In the genomic region with DNA sequence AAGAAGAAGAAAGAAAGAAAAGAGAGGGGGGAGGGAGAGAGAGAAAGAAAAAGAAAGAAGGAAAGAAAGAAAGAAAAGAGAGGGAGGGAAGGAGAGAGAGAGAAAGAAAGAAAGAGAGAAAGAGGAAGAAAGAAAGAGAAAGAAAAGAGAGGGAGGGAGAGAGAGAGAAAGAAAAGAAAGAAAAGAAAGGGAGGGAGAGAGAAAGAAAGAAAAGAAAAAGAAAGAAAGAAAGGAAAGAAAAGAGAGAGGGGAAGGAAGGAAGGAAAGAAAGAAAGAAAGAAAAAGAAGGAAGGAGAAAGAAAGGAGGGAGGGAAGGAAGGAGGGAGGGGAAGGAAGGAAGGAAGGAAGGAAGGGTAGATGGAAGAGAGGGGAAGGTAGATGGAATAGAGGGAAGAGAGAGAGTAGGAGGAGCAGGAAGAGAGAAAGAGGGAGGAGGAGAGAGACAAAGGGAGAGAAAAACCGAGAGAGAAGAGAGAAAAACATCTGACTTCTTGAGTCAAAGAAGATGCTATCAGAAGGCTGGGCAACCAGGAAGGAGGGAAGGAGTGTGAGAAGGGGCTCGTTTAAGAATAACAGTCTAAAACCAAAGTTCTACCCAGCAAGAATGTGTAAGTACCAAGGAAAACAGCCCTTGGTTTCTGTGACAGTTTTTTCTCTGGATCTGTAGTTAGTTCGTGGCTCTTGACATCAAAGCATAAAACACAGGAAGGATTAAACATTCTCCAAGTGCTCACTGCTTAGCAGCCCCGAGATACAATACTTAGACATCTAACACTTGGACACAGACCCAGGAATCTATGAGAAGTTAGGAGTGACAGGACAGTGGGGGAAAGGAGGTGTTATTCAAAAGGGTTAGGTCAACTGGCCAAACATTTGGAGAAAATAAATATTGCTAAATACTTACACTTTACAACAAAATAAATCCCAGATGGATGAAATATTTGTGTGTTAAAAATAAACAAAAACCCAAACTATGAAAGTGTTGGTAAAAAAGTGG, we compare ENCODE assay signal across 2 cellular contexts.
A peak's percentile ranks its signal among the peaks of the same experiment; 100 is the strongest.
TF ChIP-seq lines count a peak whose summit lies in the region.

No MANE protein-coding gene starts in this region.

TF ChIP-seq in HEK293T, 16 proteins besides CTCF, POLR2A, EP300 and RAD21 (continued from another document):
- TF ChIP-seq, protein P1, sequence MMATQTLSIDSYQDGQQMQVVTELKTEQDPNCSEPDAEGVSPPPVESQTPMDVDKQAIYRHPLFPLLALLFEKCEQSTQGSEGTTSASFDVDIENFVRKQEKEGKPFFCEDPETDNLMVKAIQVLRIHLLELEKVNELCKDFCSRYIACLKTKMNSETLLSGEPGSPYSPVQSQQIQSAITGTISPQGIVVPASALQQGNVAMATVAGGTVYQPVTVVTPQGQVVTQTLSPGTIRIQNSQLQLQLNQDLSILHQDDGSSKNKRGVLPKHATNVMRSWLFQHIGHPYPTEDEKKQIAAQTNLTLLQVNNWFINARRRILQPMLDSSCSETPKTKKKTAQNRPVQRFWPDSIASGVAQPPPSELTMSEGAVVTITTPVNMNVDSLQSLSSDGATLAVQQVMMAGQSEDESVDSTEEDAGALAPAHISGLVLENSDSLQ (IDR thresholded peaks at IDR 0.05), result no peak

TF ChIP-seq in K562, 482 proteins besides CTCF, POLR2A, EP300 and RAD21 (continued from another document):
- TF ChIP-seq, protein P2, sequence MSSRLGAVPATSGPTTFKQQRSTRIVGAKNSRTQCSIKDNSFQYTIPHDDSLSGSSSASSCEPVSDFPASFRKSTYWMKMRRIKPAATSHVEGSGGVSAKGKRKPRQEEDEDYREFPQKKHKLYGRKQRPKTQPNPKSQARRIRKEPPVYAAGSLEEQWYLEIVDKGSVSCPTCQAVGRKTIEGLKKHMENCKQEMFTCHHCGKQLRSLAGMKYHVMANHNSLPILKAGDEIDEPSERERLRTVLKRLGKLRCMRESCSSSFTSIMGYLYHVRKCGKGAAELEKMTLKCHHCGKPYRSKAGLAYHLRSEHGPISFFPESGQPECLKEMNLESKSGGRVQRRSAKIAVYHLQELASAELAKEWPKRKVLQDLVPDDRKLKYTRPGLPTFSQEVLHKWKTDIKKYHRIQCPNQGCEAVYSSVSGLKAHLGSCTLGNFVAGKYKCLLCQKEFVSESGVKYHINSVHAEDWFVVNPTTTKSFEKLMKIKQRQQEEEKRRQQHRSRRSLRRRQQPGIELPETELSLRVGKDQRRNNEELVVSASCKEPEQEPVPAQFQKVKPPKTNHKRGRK (tag; IDR thresholded peaks at IDR 0.05), result peak; percentile 99
- TF ChIP-seq, protein P3, sequence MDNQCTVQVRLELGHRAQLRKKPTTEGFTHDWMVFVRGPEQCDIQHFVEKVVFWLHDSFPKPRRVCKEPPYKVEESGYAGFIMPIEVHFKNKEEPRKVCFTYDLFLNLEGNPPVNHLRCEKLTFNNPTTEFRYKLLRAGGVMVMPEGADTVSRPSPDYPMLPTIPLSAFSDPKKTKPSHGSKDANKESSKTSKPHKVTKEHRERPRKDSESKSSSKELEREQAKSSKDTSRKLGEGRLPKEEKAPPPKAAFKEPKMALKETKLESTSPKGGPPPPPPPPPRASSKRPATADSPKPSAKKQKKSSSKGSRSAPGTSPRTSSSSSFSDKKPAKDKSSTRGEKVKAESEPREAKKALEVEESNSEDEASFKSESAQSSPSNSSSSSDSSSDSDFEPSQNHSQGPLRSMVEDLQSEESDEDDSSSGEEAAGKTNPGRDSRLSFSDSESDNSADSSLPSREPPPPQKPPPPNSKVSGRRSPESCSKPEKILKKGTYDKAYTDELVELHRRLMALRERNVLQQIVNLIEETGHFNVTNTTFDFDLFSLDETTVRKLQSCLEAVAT (IDR thresholded peaks at IDR 0.05), result 0 out of 4 replicates have a peak, but pooled peaks of 1 of the 2 experiments have one; percentile 29
- TF ChIP-seq, protein P4, sequence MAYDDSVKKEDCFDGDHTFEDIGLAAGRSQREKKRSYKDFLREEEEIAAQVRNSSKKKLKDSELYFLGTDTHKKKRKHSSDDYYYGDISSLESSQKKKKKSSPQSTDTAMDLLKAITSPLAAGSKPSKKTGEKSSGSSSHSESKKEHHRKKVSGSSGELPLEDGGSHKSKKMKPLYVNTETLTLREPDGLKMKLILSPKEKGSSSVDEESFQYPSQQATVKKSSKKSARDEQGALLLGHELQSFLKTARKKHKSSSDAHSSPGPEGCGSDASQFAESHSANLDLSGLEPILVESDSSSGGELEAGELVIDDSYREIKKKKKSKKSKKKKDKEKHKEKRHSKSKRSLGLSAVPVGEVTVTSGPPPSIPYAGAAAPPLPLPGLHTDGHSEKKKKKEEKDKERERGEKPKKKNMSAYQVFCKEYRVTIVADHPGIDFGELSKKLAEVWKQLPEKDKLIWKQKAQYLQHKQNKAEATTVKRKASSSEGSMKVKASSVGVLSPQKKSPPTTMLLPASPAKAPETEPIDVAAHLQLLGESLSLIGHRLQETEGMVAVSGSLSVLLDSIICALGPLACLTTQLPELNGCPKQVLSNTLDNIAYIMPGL (CRISPR knock-in tag; IDR thresholded peaks at IDR 0.05), result no peak
- 0 out of 2 replicates have a peak, but pooled peaks have one; percentile 26 for TF ChIP-seq EHMT2 (IDR thresholded peaks at IDR 0.05)
- TF ChIP-seq SP1 (CRISPR knock-in tag; IDR thresholded peaks at IDR 0.05), result no peak
- TF ChIP-seq THRAP3 (IDR thresholded peaks at IDR 0.05; ENCODE audit: borderline replicate concordance), result peak; percentile 57; the same call in 1 of the 2 replicates
- TF ChIP-seq MTA1 (IDR thresholded peaks at IDR 0.05; ENCODE audit: borderline replicate concordance), result 0 out of 2 replicates have a peak, but pooled peaks have one; percentile 28
